ENCODE assay signal across 8 cellular contexts in the genomic region with DNA sequence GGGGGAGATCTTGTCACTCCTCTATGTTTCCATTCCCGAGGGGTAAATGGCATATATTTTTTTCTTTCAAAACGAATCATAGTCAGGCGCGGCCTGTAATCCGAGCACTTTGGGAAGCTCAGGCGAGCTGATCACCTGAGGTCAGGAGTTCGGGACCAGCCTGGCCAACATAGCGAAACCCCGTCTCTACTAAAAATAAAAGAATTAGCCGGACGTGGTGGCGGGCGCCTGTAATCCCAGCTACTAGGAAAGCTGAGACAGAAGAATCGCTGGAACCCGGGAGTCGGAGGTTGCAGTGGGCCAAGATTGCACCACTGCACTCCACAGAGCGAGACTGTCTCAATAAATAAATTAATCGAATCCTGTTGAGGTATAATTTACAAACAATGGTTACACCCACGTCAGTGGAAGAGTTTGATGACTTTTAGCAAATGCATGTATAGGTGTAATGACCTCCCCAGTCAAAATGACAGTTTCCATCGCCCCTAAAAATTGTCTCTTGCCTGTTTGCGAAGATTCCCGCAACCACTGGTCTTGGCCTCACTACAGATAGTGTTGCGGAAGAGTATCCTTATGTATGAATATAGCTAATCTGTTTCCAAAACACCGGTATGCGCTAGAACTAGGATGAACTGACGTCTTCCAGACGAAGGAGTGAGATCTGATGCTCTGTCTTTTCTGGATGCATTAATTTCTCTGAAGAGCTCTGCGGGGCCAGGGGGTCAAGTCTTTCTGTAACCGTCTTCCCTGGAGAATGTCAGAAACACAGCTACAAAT. TPM values are rescaled to one million over a fixed set of nuclear protein-coding genes. Genes with fewer than 3 reads are reported as not detected.
DNase-seq lines count a peak whose midpoint lies in the region; ATAC-seq, FAIRE-seq and TF ChIP-seq lines count a peak whose summit lies in the region.

No MANE protein-coding gene starts in this region.

- peak overlapping the region; percentile 90 for H3K4me2 ChIP-seq in GM12878 (ENCODE audit: control insufficient read depth, insufficient read depth)

- POLR2A ChIA-PET in GM12878 (lab: Charles Lee) = interaction anchor here (0.6 to 2.1 kb wide), 2 partner anchors 189 to 270 kb away, joined by 4 to 13 read pairs; a partner anchor contains a TSS

- no TSS peak for BruUV-seq in GM12878 (replicated peaks; lab: Mats Ljungman, UMichigan)

- no peak for TF ChIP-seq POLR2A in GM12878 (IDR thresholded peaks at IDR 0.05; ENCODE audit: low read depth, low read length)

- H3K27ac ChIP-seq in cardiac muscle cell (peak overlapping the region; percentile 84), GM12878 (ENCODE audit: control insufficient read depth, insufficient read depth) (no peak overlapping the region), lung (ENCODE audit: low read depth in 1 of 2, low read length in 1 of 2) (peak overlapping the region; percentile 85 to 91), urinary bladder (ENCODE audit: low read depth) (no peak overlapping the region)

- H2AFZ ChIP-seq in GM12878 (ENCODE audit: control insufficient read depth, low read depth, low read length) = peak overlapping the region; percentile 97

- H3K27me3 ChIP-seq in cardiac muscle cell (no peaks in the 10 kb centered on the region), GM12878 (replicated peaks in 1 of 2; ENCODE audit: control insufficient read depth in 2 of 2, insufficient read depth in 2 of 2, low read length in 1 of 2) (no peaks in the 10 kb centered on the region), lung (ENCODE audit: control insufficient read depth, insufficient read depth) (no peaks in the 10 kb centered on the region)

- intact Hi-C loops in Right ventricle myocardium superior (cut with DNase I) = no loop called here
- intact Hi-C loops in GM12878 (cut with micrococcal nuclease; ENCODE audit: unreplicated experiment) = loop anchor here (5.0 kb wide), 1 partner anchor 782 kb away; no protein-coding TSS in a partner anchor

- H3K4me3 ChIP-seq in cardiac muscle cell (peak overlapping the region; percentile 94), GM12878 (peak overlapping the region; percentile 90), lung (peak overlapping the region; percentile 80), urinary bladder (ENCODE audit: low read depth, low read length) (peak overlapping the region; percentile 44)

- peaks cover 23% of the 10 kb centered on the region for H3K79me2 ChIP-seq in GM12878 (ENCODE audit: control insufficient read depth, insufficient read depth, low read length)

- H3K4me1 ChIP-seq in cardiac muscle cell (ENCODE audit: low read depth) = peaks cover 15% of the 10 kb centered on the region
- H3K4me1 ChIP-seq in GM12878 (ENCODE audit: control insufficient read depth, insufficient read depth, low read length) = no peaks in the 10 kb centered on the region
- peaks cover 3% of the 10 kb centered on the region in 2 donors for H3K4me1 ChIP-seq in lung (ENCODE audit: control insufficient read depth in 2 of 2, insufficient read depth in 2 of 2, low read length in 2 of 2)
- no peaks in the 10 kb centered on the region for H3K4me1 ChIP-seq in urinary bladder (ENCODE audit: insufficient read depth)

- no peak for ATAC-seq in Right ventricle myocardium superior (ENCODE audit: poor library complexity)
- ATAC-seq in GM12878 = no peak
- ATAC-seq in lung (ENCODE audit: insufficient read depth, low FRiP score) = no peak
- ATAC-seq in GM18511 (IDR thresholded peaks at IDR 0.05; ENCODE audit: unreplicated experiment) = no peak

- RAD21 ChIA-PET in GM12878 (lab: Charles Lee; ENCODE audit: unreplicated experiment) = interaction anchor here (0.5 to 1.4 kb wide), 7 partner anchors 8 to 957 kb away, joined by 3 to 6 read pairs (median 3); a partner anchor contains a TSS

- SMC1A ChIA-PET in GM12878 (lab: Charles Lee; ENCODE audit: uncharacterized antibody, unreplicated experiment) = interaction anchor here (0.6 to 1.5 kb wide), 9 partner anchors 12 to 781 kb away, joined by 3 to 5 read pairs (median 4); a partner anchor contains a TSS

- no peak for TF ChIP-seq CTCF in cardiac muscle cell (IDR thresholded peaks at IDR 0.05; ENCODE audit: low read depth, low read length)
- TF ChIP-seq CTCF in GM12878 (IDR thresholded peaks at IDR 0.05 in 2 of 3, conservative IDR thresholded peaks at IDR 0.05 in 1 of 3; ENCODE audit: control insufficient read depth in 2 of 3, extremely low read depth in 1 of 3, insufficient read depth in 1 of 3, low read depth in 3 of 3, low read length in 3 of 3) = no peak
- no peak for TF ChIP-seq CTCF in lung (IDR thresholded peaks at IDR 0.05; ENCODE audit: control extremely low read depth, extremely low read depth)

- CTCF ChIA-PET in GM12878 (lab: Yijun Ruan, JAX) = interaction anchor here (0.6 to 1.2 kb wide), 6 partner anchors 79 to 781 kb away, joined by 3 to 4 read pairs (median 3); a partner anchor contains a TSS

- 84% methylated on average over 29 of the region's 29 CpGs for WGBS in GM12878 (ENCODE audit: insufficient coverage, insufficient replicate concordance, low lambda C conversion rate, missing lambda C conversion rate)
- WGBS in lung, 2 donors = 80 to 81% methylated on average over 29 of the region's 29 CpGs
- WGBS in urinary bladder = 72% methylated on average over 29 of the region's 29 CpGs

- H4K20me1 ChIP-seq in GM12878 (ENCODE audit: control insufficient read depth, insufficient read depth) = no peaks in the 10 kb centered on the region

- DNase-seq in cardiac muscle cell (ENCODE audit: low read depth in 1 of 2, low spot score in 1 of 2) (peak in 1 of 2 donors; percentile 17), Right ventricle myocardium superior (no peak), GM12878 (ENCODE audit: low read depth, low spot score) (no peak), lung (ENCODE audit: low spot score) (no peak), GM03348 (ENCODE audit: low spot score) (no peak), NCI-H526 (lab: John Stamatoyannopoulos, UW) (no peak)

- H3K9me3 ChIP-seq in cardiac muscle cell (ENCODE audit: low read depth) = no peaks in the 10 kb centered on the region
- H3K9me3 ChIP-seq in GM12878 (replicated peaks; ENCODE audit: control insufficient read depth, insufficient read depth, low read length) = no peaks in the 10 kb centered on the region
- no peaks in the 10 kb centered on the region for H3K9me3 ChIP-seq in lung (ENCODE audit: control insufficient read depth in 2 of 2, insufficient read depth in 1 of 2, low read length in 1 of 2)

- no peak for TF ChIP-seq RAD21 in GM12878 (IDR thresholded peaks at IDR 0.05; ENCODE audit: insufficient read depth, low read depth, low read length)

- H3K36me3 ChIP-seq in cardiac muscle cell (peaks cover 3% of the 10 kb centered on the region), GM12878 (ENCODE audit: control insufficient read depth in 2 of 2, insufficient read depth in 2 of 2, low read length in 1 of 2) (peaks cover 0 to 6% of the 10 kb centered on the region in 2 experiments; a peak in 1 of 4 replicates), lung (ENCODE audit: control insufficient read depth in 2 of 2, insufficient read depth in 2 of 2, low read length in 2 of 2) (no peaks in the 10 kb centered on the region), urinary bladder (ENCODE audit: insufficient read depth) (no peaks in the 10 kb centered on the region)

- no peak for FAIRE-seq in GM12878 (lab: Jason Lieb, UNC)

- H3K9ac ChIP-seq in GM12878 (ENCODE audit: control insufficient read depth, insufficient read depth, low read length) = peak overlapping the region; percentile 79

- TF ChIP-seq EP300 in GM12878 (IDR thresholded peaks at IDR 0.05; ENCODE audit: borderline replicate concordance in 1 of 2, control insufficient read depth in 1 of 2, low read depth in 2 of 2, low read length in 2 of 2) = no peak

- in situ Hi-C loops in GM12878 (cut with MboI) = loop anchor here (10.0 kb wide), 2 partner anchors 260 to 960 kb away; no protein-coding TSS in a partner anchor

TF ChIP-seq in GM12878, 131 proteins besides CTCF, POLR2A, EP300 and RAD21:
- TF ChIP-seq SMAD1 (IDR thresholded peaks at IDR 0.05; ENCODE audit: low read depth, partially characterized antibody) (no peak), NR2C2 (IDR thresholded peaks at IDR 0.05; ENCODE audit: borderline replicate concordance, control insufficient read depth, insufficient read length, low read depth) (no peak), EGR1 (IDR thresholded peaks at IDR 0.05; ENCODE audit: borderline replicate concordance in 1 of 2, low read depth in 2 of 2, low read length in 2 of 2) (no peak), HDAC6 (IDR thresholded peaks at IDR 0.05; ENCODE audit: unreplicated experiment) (no peak)

RNA-seq across cellular contexts. Expression of a gene that starts 0.9 kb away (rescaled TPM):
- total RNA-seq in cardiac muscle cell (8.2 and 11.9 TPM in 2 replicates), Right ventricle myocardium superior (9.2 TPM), GM12878 (2014; rRNA removed) (47.8 and 49.7 TPM in 2 replicates), GM12878 (2014; rRNA removed; fragmentation: Illumina TruSeq; extraction: Trizol) (53.4 and 53.8 TPM in 2 replicates), GM12878 (2021) (61.7 and 72.3 TPM in 2 replicates), lung (10 to 100 TPM; 32.0 to 37.5 TPM), urinary bladder (45.9 TPM)
- polyA plus RNA-seq in cardiac muscle cell (6.6 and 13.4 TPM in 2 replicates), GM12878 (2011; rRNA removed) (28.7 and 30.6 TPM in 2 replicates), GM12878 (2014; fragmentation: Illumina TruSeq; extraction: Trizol) (36.0 and 39.7 TPM in 2 replicates), GM12878 (2014; fragmentation: Nextera tagmentation; extraction: Ambion mirVana) (10 to 100 TPM in 1 of 2 experiments, 1 to 10 TPM in 1; 8.6 to 16.7 TPM), GM12878 (2014; rRNA removed) (25.5 and 26.1 TPM in 2 replicates), GM12878 (2016; fragmentation: Nextera tagmentation; extraction: Ambion mirVana) (10 to 100 TPM; 48.9 to 49.4 TPM), lung (1 to 10 TPM; 4.2 to 7.1 TPM), urinary bladder (7.7 TPM)
- total RNA-seq in GM12878 (2013; cell fraction: nucleolus; rRNA removed) = 181 and 182 TPM in 2 replicates
- 14.2 TPM for polyA plus RNA-seq in GM12878 (2011; ENCODE audit: low read depth)
- 14.1 and 14.4 TPM in 2 replicates for polyA plus RNA-seq in GM12878 (2011; cell fraction: cytosol; rRNA removed)
- polyA plus RNA-seq in GM12878 (2011; cell fraction: nucleus; rRNA removed) = 40.0 and 43.2 TPM in 2 replicates
- polyA plus RNA-seq in GM12878 (2012) = 14.2 and 18.0 TPM in 2 replicates
- 88.8 and 112 TPM in 2 replicates for polyA minus RNA-seq in GM12878 (2011; rRNA and poly(A)+ RNA removed)
- 28.7 and 34.9 TPM in 2 replicates for polyA minus RNA-seq in GM12878 (2011; cell fraction: cytosol; rRNA and poly(A)+ RNA removed)
- 49.6 and 80.5 TPM in 2 replicates for polyA minus RNA-seq in GM12878 (2011; cell fraction: nucleus; rRNA and poly(A)+ RNA removed)

Comparison
In these comparisons a context has a peak if more than half of its experiments do, and no peak if none do; other contexts are left out.
1. H3K27ac ChIP-seq: peak in cardiac muscle cell (single experiment) and lung (2 of 2); none in GM12878 (single experiment) and urinary bladder (single experiment).
2. H3K4me3 ChIP-seq: peak in every context shown above with its lines; median percentile 94 in cardiac muscle cell; 90 in GM12878; 80 in lung; 44 in urinary bladder.